ENCODE assay signal across 2 cellular contexts in genomic region chr2:40452-40851, GRCh38.
TF ChIP-seq lines count a peak whose summit lies in the region.

No MANE protein-coding gene starts in this region.

TF ChIP-seq in HCT116, 20 proteins besides CTCF, POLR2A, EP300 and RAD21:
- TF ChIP-seq CEBPB (IDR thresholded peaks at IDR 0.05; ENCODE audit: low read depth) (peak; percentile 72), CBX3 (IDR thresholded peaks at IDR 0.05; ENCODE audit: low read depth) (no peak), ATF3 (IDR thresholded peaks at IDR 0.05) (no peak)

TF ChIP-seq in liver, 16 proteins besides CTCF, POLR2A, EP300 and RAD21:
- peak; percentile 34 for TF ChIP-seq SP1 (IDR thresholded peaks at IDR 0.05)
- TF ChIP-seq HNF4A (conservative IDR thresholded peaks at IDR 0.05) = peak; percentile 69 to 79
- TF ChIP-seq FOXA1 (IDR thresholded peaks at IDR 0.05) = no peak
- no peak for TF ChIP-seq TAF1 (conservative IDR thresholded peaks at IDR 0.05)
- peak; percentile 40 for TF ChIP-seq YY1 (IDR thresholded peaks at IDR 0.05)
- TF ChIP-seq RXRA (IDR thresholded peaks at IDR 0.05) = peak; percentile 49 to 75
- no peak for TF ChIP-seq FOXA2 (IDR thresholded peaks at IDR 0.05)
- no peak for TF ChIP-seq ZBTB33 (IDR thresholded peaks at IDR 0.05)
- TF ChIP-seq HNF4G (IDR thresholded peaks at IDR 0.05) = peak; percentile 30
- peak; percentile 28 for TF ChIP-seq MAX (IDR thresholded peaks at IDR 0.05)
- peak; percentile 50 to 64 for TF ChIP-seq JUND (IDR thresholded peaks at IDR 0.05)
- TF ChIP-seq EGR1 (IDR thresholded peaks at IDR 0.05; ENCODE audit: low read depth in 2 of 2) = no peak
- TF ChIP-seq GABPA (IDR thresholded peaks at IDR 0.05 in 1 of 2, conservative IDR thresholded peaks at IDR 0.05 in 1 of 2) = no peak
